ENCODE assay signal across 2 cellular contexts in the genomic region with DNA sequence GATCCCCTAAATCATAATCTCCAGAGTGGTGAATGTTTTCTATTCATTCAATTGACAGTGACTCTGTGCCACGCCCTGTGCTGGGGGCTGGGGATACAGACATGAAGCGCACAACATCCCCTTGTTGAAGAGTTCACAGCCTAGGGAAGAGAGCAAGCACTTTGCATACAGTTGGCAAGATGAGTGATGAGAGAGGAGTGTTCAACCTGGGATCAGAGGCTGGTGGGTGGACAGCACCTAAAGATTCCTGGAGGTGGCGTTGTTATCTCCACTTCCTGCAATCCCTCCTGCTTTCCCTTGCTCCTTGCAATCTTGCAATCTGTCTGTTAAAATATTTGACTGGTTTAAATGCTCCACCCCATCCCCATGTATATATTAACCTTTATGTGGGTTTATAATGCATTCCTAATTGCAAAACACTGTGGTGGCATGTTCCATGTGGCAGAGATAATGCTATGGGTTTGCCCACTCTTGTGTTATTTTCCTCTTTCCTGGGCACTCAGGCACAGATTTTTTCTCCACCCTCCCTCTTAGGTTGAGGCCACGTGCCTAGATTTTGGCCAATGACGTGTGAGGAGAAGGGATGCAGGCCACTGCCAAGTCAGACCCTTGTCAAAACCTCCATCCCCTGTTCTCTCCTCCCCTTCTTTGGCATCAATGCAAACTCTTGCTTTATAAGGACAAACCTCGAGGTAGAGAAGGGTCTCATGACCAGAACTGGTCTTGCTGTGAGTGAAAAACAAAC.
A peak's percentile ranks its signal among the peaks of the same experiment; 100 is the strongest.
TF ChIP-seq lines count a peak whose summit lies in the region.

No MANE protein-coding gene starts in this region.

TF ChIP-seq in Ishikawa, 13 proteins besides CTCF, POLR2A, EP300 and RAD21 (continued from another document):
- TF ChIP-seq, protein P1, sequence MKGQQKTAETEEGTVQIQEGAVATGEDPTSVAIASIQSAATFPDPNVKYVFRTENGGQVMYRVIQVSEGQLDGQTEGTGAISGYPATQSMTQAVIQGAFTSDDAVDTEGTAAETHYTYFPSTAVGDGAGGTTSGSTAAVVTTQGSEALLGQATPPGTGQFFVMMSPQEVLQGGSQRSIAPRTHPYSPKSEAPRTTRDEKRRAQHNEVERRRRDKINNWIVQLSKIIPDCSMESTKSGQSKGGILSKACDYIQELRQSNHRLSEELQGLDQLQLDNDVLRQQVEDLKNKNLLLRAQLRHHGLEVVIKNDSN (IDR thresholded peaks at IDR 0.05): peak; percentile 54
TF ChIP-seq in Ishikawa: peak in this region for 1.

TF ChIP-seq in WTC11, 78 proteins besides CTCF, POLR2A, EP300 and RAD21 (continued from another document):
- TF ChIP-seq, protein P2, sequence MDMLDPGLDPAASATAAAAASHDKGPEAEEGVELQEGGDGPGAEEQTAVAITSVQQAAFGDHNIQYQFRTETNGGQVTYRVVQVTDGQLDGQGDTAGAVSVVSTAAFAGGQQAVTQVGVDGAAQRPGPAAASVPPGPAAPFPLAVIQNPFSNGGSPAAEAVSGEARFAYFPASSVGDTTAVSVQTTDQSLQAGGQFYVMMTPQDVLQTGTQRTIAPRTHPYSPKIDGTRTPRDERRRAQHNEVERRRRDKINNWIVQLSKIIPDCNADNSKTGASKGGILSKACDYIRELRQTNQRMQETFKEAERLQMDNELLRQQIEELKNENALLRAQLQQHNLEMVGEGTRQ (CRISPR knock-in tag; IDR thresholded peaks at IDR 0.05): peak; percentile 57
- TF ChIP-seq JAZF1 (CRISPR knock-in tag; IDR thresholded peaks at IDR 0.05): no peak
- TF ChIP-seq, protein P3, sequence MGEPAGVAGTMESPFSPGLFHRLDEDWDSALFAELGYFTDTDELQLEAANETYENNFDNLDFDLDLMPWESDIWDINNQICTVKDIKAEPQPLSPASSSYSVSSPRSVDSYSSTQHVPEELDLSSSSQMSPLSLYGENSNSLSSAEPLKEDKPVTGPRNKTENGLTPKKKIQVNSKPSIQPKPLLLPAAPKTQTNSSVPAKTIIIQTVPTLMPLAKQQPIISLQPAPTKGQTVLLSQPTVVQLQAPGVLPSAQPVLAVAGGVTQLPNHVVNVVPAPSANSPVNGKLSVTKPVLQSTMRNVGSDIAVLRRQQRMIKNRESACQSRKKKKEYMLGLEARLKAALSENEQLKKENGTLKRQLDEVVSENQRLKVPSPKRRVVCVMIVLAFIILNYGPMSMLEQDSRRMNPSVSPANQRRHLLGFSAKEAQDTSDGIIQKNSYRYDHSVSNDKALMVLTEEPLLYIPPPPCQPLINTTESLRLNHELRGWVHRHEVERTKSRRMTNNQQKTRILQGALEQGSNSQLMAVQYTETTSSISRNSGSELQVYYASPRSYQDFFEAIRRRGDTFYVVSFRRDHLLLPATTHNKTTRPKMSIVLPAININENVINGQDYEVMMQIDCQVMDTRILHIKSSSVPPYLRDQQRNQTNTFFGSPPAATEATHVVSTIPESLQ (CRISPR knock-in tag; IDR thresholded peaks at IDR 0.05): no peak
- TF ChIP-seq ZNF317 (CRISPR knock-in tag; IDR thresholded peaks at IDR 0.05; ENCODE audit: borderline replicate concordance, low read depth): no peak
- TF ChIP-seq EMX1 (CRISPR knock-in tag; IDR thresholded peaks at IDR 0.05): no peak
- no peak for TF ChIP-seq CBFB (CRISPR knock-in tag; IDR thresholded peaks at IDR 0.05; ENCODE audit: low read depth)
